8 cellular contexts compared by ENCODE assay signal in the genomic region with DNA sequence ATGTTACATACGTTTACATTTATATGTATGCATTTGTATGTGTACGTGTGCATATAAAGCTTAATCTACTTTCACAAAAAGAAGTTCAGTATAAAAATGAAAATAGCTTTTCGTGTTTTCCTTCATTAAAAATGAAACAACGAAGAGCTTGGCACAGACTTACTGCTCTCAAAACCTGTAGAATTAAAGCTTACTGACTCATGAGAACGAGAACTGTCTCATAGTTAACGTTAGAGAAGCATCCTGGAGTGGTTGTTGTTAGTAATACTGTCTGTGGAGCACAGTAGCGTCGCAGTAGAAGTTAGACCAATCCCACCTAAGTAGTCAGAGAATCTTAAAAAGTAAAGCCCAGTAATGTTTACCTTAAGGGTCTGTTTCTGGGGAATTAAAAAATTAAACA. TPM values are rescaled to one million over a fixed set of nuclear protein-coding genes. Genes with fewer than 3 reads are reported as not detected.
DNase-seq lines count a peak whose midpoint lies in the region; ATAC-seq and TF ChIP-seq lines count a peak whose summit lies in the region.

No MANE protein-coding gene starts in this region.

- intact Hi-C loops in lower leg skin (cut with DNase I; ENCODE audit: low total_unique reads), result no loop called here

- H3K9ac ChIP-seq in mucosa of rectum (ENCODE audit: low read depth in 1 of 2, low read length in 2 of 2), result peak overlapping the region; percentile 98 to 99

- DNase-seq in Daoy (ENCODE audit: low read depth), result peak; percentile 13
- DNase-seq in M059J (ENCODE audit: low read depth), result peak; percentile 54
- no peak for DNase-seq in caudate nucleus (lab: John Stamatoyannopoulos, UW)
- no peak for DNase-seq in H4 (ENCODE audit: low spot score)
- no peak for DNase-seq in NCI-H146 (lab: John Stamatoyannopoulos, UW)
- no peak for DNase-seq in lower leg skin (ENCODE audit: low spot score in 2 of 2)

- no peaks in the 10 kb centered on the region for H3K9me3 ChIP-seq in mucosa of rectum (ENCODE audit: control insufficient read depth in 2 of 2, low read length in 2 of 2)

- peak overlapping the region; percentile 87 for H3K27ac ChIP-seq in caudate nucleus (ENCODE audit: low read depth, low read length)
- H3K27ac ChIP-seq in mucosa of rectum (ENCODE audit: low read depth in 2 of 2, low read length in 2 of 2), result peak overlapping the region; percentile 99 to 100

- H3K4me3 ChIP-seq in mucosa of rectum (ENCODE audit: low read length in 2 of 2), result peak overlapping the region; percentile 98 to 99
- no peak overlapping the region for H3K4me3 ChIP-seq in lower leg skin (ENCODE audit: low read depth, poor library complexity, severe bottlenecking)

- peaks cover 0 to 2% of the 10 kb centered on the region in 2 donors for H3K36me3 ChIP-seq in mucosa of rectum (ENCODE audit: control insufficient read depth in 2 of 2, insufficient read depth in 2 of 2, low read length in 2 of 2)

- peaks cover 0 to 3% of the 10 kb centered on the region in 2 donors for H3K27me3 ChIP-seq in mucosa of rectum (ENCODE audit: control insufficient read depth in 2 of 2, insufficient read depth in 2 of 2, low read length in 2 of 2)

- no peak for TF ChIP-seq POLR2A in lower leg skin (IDR thresholded peaks at IDR 0.05)

- TF ChIP-seq CTCF in lower leg skin (IDR thresholded peaks at IDR 0.05), result no peak

- 3 to 4% methylated on average over 8 of the region's 8 CpGs for WGBS in lower leg skin, 2 donors

- ATAC-seq in HG02973 (IDR thresholded peaks at IDR 0.05; ENCODE audit: unreplicated experiment), result no peak

- H3K4me1 ChIP-seq in mucosa of rectum (ENCODE audit: control insufficient read depth in 2 of 2, insufficient read depth in 2 of 2, low read length in 2 of 2), result peaks cover 29 to 39% of the 10 kb centered on the region in 2 donors

RNA-seq across cellular contexts. Expression of a gene that starts 1.3 kb away (rescaled TPM):
- total RNA-seq in Daoy (2014; rRNA removed; shearing (Covaris generic)), result 80.2 and 89.1 TPM in 2 replicates
- 75.0 and 76.3 TPM in 2 replicates for total RNA-seq in M059J (2014; rRNA removed; shearing (Covaris generic))
- 101 and 118 TPM in 2 replicates for total RNA-seq in H4 (2014; rRNA removed; shearing (Covaris generic))
- 10 to 100 TPM; 34.9 to 50.1 (median 44.8) TPM for total RNA-seq in lower leg skin

RNA-seq across cellular contexts. Expression of a gene that starts 46.3 kb away (rescaled TPM):
- 78.3 and 106 TPM in 2 replicates for total RNA-seq in Daoy (2014; rRNA removed; shearing (Covaris generic))
- total RNA-seq in M059J (2014; rRNA removed; shearing (Covaris generic)), result 57.0 and 74.7 TPM in 2 replicates
- 45.7 and 47.1 TPM in 2 replicates for total RNA-seq in H4 (2014; rRNA removed; shearing (Covaris generic))
- total RNA-seq in lower leg skin, result 1 to 10 TPM; 2.6 to 4.3 (median 3.0) TPM

RNA-seq across cellular contexts. Expression of a gene that starts 46.8 kb away (rescaled TPM):
- 11.4 and 14.0 TPM in 2 replicates for total RNA-seq in Daoy (2014; rRNA removed; shearing (Covaris generic))
- 11.8 and 17.5 TPM in 2 replicates for total RNA-seq in M059J (2014; rRNA removed; shearing (Covaris generic))
- total RNA-seq in H4 (2014; rRNA removed; shearing (Covaris generic)), result 11.9 and 14.0 TPM in 2 replicates
- total RNA-seq in lower leg skin, result 1 to 10 TPM; 3.1 to 8.5 (median 6.7) TPM

Comparison
In these comparisons a context has a peak if more than half of its experiments do, and no peak if none do; other contexts are left out.
1. DNase-seq: peak in Daoy (single experiment) and M059J (single experiment); none in caudate nucleus (0 of 61), H4 (single experiment), NCI-H146 (single experiment) and lower leg skin (0 of 2).